ENCODE assay signal across 18 cellular contexts in genomic region chr5:143061161-143061945, GRCh38.
DNase-seq lines count a peak whose midpoint lies in the region; ATAC-seq, FAIRE-seq and TF ChIP-seq lines count a peak whose summit lies in the region.
"Had no signal": no experiment of that assay in that cellular context is flagged by ENCODE, and none has a peak within 500 bp of the region (broad histone marks: within the 10 kb centered on the region; RNA-seq: fewer than 3 reads in every experiment).

No MANE protein-coding gene starts in this region.

- H3K4me1 ChIP-seq in ACC112 (ENCODE audit: control insufficient read depth, insufficient read depth, low read length, unreplicated experiment) (peaks cover 93% of the 10 kb centered on the region), keratinocyte (ENCODE audit: control insufficient read depth, extremely low read depth, insufficient read depth, low read length) (peaks cover 59% of the 10 kb centered on the region), mesendoderm (ENCODE audit: control insufficient read depth, low read depth, low read length) (peaks cover 5% of the 10 kb centered on the region)

- ATAC-seq in HG03565 (IDR thresholded peaks at IDR 0.05; ENCODE audit: unreplicated experiment) = no peak
- ATAC-seq in sciatic nerve = no peak
- ATAC-seq: HCT116 had no signal

- dilution Hi-C loops in keratinocyte (cut with MboI; ENCODE audit: extremely low pct_ligation_motif_present, low sequenced_read_pairs) = no loop called here

- H3K9ac ChIP-seq in keratinocyte (ENCODE audit: control insufficient read depth, extremely low read depth, insufficient read depth, low read length) (peak overlapping the region; percentile 66), mesendoderm (ENCODE audit: low read length) (no peak overlapping the region)

- H3K79me2 ChIP-seq in ACC112 (ENCODE audit: control insufficient read depth, insufficient read depth, low read length, unreplicated experiment) (no peaks in the 10 kb centered on the region), keratinocyte (ENCODE audit: control insufficient read depth, insufficient read depth, low read length) (no peaks in the 10 kb centered on the region), mesendoderm (ENCODE audit: control insufficient read depth, insufficient read depth, low read length) (no peaks in the 10 kb centered on the region)

- H3K4me2 ChIP-seq in keratinocyte (ENCODE audit: control insufficient read depth, extremely low read depth, insufficient read depth, low read depth, low read length) (peak overlapping the region; percentile 85), mesendoderm (ENCODE audit: low read length) (no peak overlapping the region)

- peak; percentile 92 for FAIRE-seq in keratinocyte (lab: Jason Lieb, UNC)
- FAIRE-seq: colon had no signal

- H2AK5ac ChIP-seq in mesendoderm (ENCODE audit: low read length) = no peak overlapping the region

- WGBS in mesendoderm (ENCODE audit: extremely low coverage, insufficient coverage, low lambda C conversion rate) = no CpG with 5 or more reads among the region's 5 CpGs

- intact Hi-C loops in sciatic nerve (cut with DNase I) = no loop called here

- no peak overlapping the region for H2BK5ac ChIP-seq in mesendoderm (ENCODE audit: low read length)

- H3K36me3 ChIP-seq in ACC112 (ENCODE audit: insufficient read depth, low read length) (no peaks in the 10 kb centered on the region), keratinocyte (ENCODE audit: control insufficient read depth in 2 of 2, extremely low read depth in 1 of 2, insufficient read depth in 2 of 2, low read length in 2 of 2) (peaks cover 0 to 1% of the 10 kb centered on the region in 2 experiments), mesendoderm (ENCODE audit: control insufficient read depth, insufficient read depth, low read length) (no peaks in the 10 kb centered on the region)
- H3K36me3 ChIP-seq: right atrium auricular region had no signal

- H2BK15ac ChIP-seq in mesendoderm (replicated peaks; ENCODE audit: low read depth) = no peak overlapping the region

- no peak overlapping the region for H2BK120ac ChIP-seq in mesendoderm (ENCODE audit: low read depth, low read length)

- H3K4me3 ChIP-seq in ACC112 (ENCODE audit: low read depth, low read length) (peak overlapping the region; percentile 5; the same call in 1 of the 2 replicates), cardiac fibroblast (replicated peaks in 1 of 2; ENCODE audit: low read depth in 2 of 2, low read length in 2 of 2) (no peak overlapping the region), keratinocyte (ENCODE audit: control insufficient read depth in 2 of 3, extremely low read depth in 1 of 3, insufficient read depth in 2 of 3, low read depth in 1 of 3, low read length in 3 of 3) (peak overlapping the region in 2 of 3 experiments; percentile 58 to 59), mesendoderm (ENCODE audit: low read length) (no peak overlapping the region)
- H3K4me3 ChIP-seq: right atrium auricular region, tibial artery had no signal

- H3K4ac ChIP-seq in mesendoderm (ENCODE audit: low read depth, low read length) = no peak overlapping the region

- H3K27ac ChIP-seq in ACC112 (ENCODE audit: low read depth, low read length) (peak overlapping the region; percentile 68), keratinocyte (ENCODE audit: control insufficient read depth, insufficient read depth, low read length) (peak overlapping the region; percentile 91), mesendoderm (ENCODE audit: low read depth, low read length) (no peak overlapping the region)
- H3K27ac ChIP-seq: right atrium auricular region, tibial artery had no signal

- H3K9me1 ChIP-seq in keratinocyte (ENCODE audit: control insufficient read depth, extremely low read depth, insufficient read depth, low read length) = no peaks in the 10 kb centered on the region

- H3K27me3 ChIP-seq in ACC112 (ENCODE audit: insufficient read depth, low read length) (no peaks in the 10 kb centered on the region), keratinocyte (ENCODE audit: control insufficient read depth, extremely low read depth, insufficient read depth, low read length) (no peaks in the 10 kb centered on the region), mesendoderm (ENCODE audit: insufficient read depth, low read length, poor library complexity) (no peaks in the 10 kb centered on the region)
- H3K27me3 ChIP-seq: right atrium auricular region, tibial artery had no signal

- H3K18ac ChIP-seq in mesendoderm (ENCODE audit: low read length) = no peak overlapping the region

- no peak for TF ChIP-seq CTCF in cardiac fibroblast (IDR thresholded peaks at IDR 0.05; ENCODE audit: low read depth, low read length)
- no peak for TF ChIP-seq CTCF in keratinocyte (optimal IDR thresholded peaks at IDR 0.05 in 1 of 3, IDR thresholded peaks at IDR 0.05 in 1 of 3, conservative IDR thresholded peaks at IDR 0.05 in 1 of 3; ENCODE audit: extremely low read depth in 1 of 3, insufficient read depth in 2 of 3, low read length in 3 of 3)

- DNase-seq in NCI-H226 (peak; percentile 80), cardiac fibroblast (ENCODE audit: low read depth in 2 of 2) (peak; percentile 26 to 84), keratinocyte (ENCODE audit: low read depth, low spot score) (peak; percentile 52), Kasumi-1 (lab: John Stamatoyannopoulos, UW) (no peak), sciatic nerve (ENCODE audit: low spot score) (no peak), mesendoderm (no peak)
- DNase-seq: ACHN; activated CD4-positive, alpha-beta T cell treated with anti-CD3 and anti-CD28 coated beads, Interleukin-2, amount 10 ng/mL, durations not matched to agents 7 days and 5 days; activated gamma-delta T cell; DND-41; midbrain; NCI-H187 treated with DMSO at 0.1 percent for 48 hours; tibial artery had no signal

- H3K9me3 ChIP-seq in keratinocyte (ENCODE audit: control insufficient read depth, low read depth, low read length) = no peaks in the 10 kb centered on the region
- H3K9me3 ChIP-seq: right atrium auricular region, tibial artery had no signal

- no peak overlapping the region for H3K23ac ChIP-seq in mesendoderm (ENCODE audit: low read length)

- H2AFZ ChIP-seq in ACC112 (ENCODE audit: low read length, unreplicated experiment) (no peak overlapping the region), keratinocyte (ENCODE audit: control insufficient read depth, low read length) (no peak overlapping the region)

- no peak overlapping the region for H4K5ac ChIP-seq in mesendoderm (ENCODE audit: low read length)

- no peaks in the 10 kb centered on the region for H3K79me1 ChIP-seq in mesendoderm (ENCODE audit: low read length)

- H4K8ac ChIP-seq in mesendoderm (ENCODE audit: low read depth, low read length) = no peak overlapping the region

- no peak overlapping the region for H3K56ac ChIP-seq in mesendoderm (ENCODE audit: low read length)

- H4K20me1 ChIP-seq in keratinocyte (ENCODE audit: control insufficient read depth, extremely low read depth, insufficient read depth, low read length) = no peaks in the 10 kb centered on the region

Comparison
In these comparisons a context has a peak if more than half of its experiments do, and no peak if none do; other contexts are left out.
1. H3K4me3 ChIP-seq: peak in ACC112 (single experiment) and keratinocyte (2 of 3); none in cardiac fibroblast (0 of 2) and mesendoderm (single experiment).
2. DNase-seq: peak in NCI-H226 (single experiment), cardiac fibroblast (2 of 2) and keratinocyte (single experiment); none in Kasumi-1 (0 of 2), sciatic nerve (single experiment) and mesendoderm (single experiment).